In genomic region chr5:139461176-139461575, GRCh38 we compare ENCODE assay signal across 17 cellular contexts. TPM values are rescaled to one million over a fixed set of nuclear protein-coding genes. Genes with fewer than 3 reads are reported as not detected.
DNase-seq lines count a peak whose midpoint lies in the region; ATAC-seq, FAIRE-seq and TF ChIP-seq lines count a peak whose summit lies in the region.
"Had no signal": no experiment of that assay in that cellular context is flagged by ENCODE, and none has a peak within 500 bp of the region (broad histone marks: within the 10 kb centered on the region; RNA-seq: fewer than 3 reads in every experiment).

No MANE protein-coding gene starts in this region.

- in situ Hi-C loops in gastrocnemius medialis (cut with MboI; ENCODE audit: low sequenced_read_pairs in 4 of 4), result no loop called here

- CTCF ChIA-PET in WTC11 (lab: Charles Lee), result interaction anchor here (1.5 kb wide), 1 partner anchor 41 kb away, joined by 4 read pairs; no protein-coding TSS in a partner anchor
- CTCF ChIA-PET in activated CD8-positive, alpha-beta T cell treated with anti-CD3 and anti-CD28 coated beads for 36 hours (lab: Charles Lee), result interaction anchor here (1.0 to 3.1 kb wide), 3 partner anchors 9 to 39 kb away, joined by 3 to 7 read pairs (median 4); partner anchors contain the start of gene DNAJC18

- POLR2A ChIA-PET in WTC11 (lab: Charles Lee), result no interaction called here
- POLR2A ChIA-PET in activated CD8-positive, alpha-beta T cell treated with anti-CD3 and anti-CD28 coated beads for 36 hours (lab: Charles Lee), result interaction anchor here (1.6 kb wide), 1 partner anchor 16 kb away, joined by 4 read pairs; no protein-coding TSS in a partner anchor

- H3K4me1 ChIP-seq in right atrium auricular region (no peaks in the 10 kb centered on the region), gastrocnemius medialis (no peaks in the 10 kb centered on the region)

- H3K27me3 Mint-ChIP-seq in WTC11 (ENCODE audit: low read depth), result no peaks in the 10 kb centered on the region
- H3K27me3 Mint-ChIP-seq in activated CD8-positive, alpha-beta T cell treated with anti-CD3 and anti-CD28 coated beads for 36 hours, result no peaks in the 10 kb centered on the region

- H3K36me3 ChIP-seq in right atrium auricular region, result no peaks in the 10 kb centered on the region
- H3K36me3 ChIP-seq in gastrocnemius medialis, result no peaks in the 10 kb centered on the region

- H3K27ac ChIP-seq in right atrium auricular region (peak overlapping the region; percentile 50 to 75), gastrocnemius medialis (peak overlapping the region in 3 of 4 donors; percentile 62 to 71 (median 70))

- H3K27me3 ChIP-seq in right atrium auricular region (no peaks in the 10 kb centered on the region), gastrocnemius medialis (no peaks in the 10 kb centered on the region)

- TF ChIP-seq CTCF in WTC11 (IDR thresholded peaks at IDR 0.05) (no peak), right atrium auricular region (IDR thresholded peaks at IDR 0.05) (no peak), gastrocnemius medialis (IDR thresholded peaks at IDR 0.05 in 4 of 5, conservative IDR thresholded peaks at IDR 0.05 in 1 of 5) (no peak)
- no peak for TF ChIP-seq CTCF in activated CD8-positive, alpha-beta T cell treated with anti-CD3 and anti-CD28 coated beads for 36 hours (IDR thresholded peaks at IDR 0.05)

- no peaks in the 10 kb centered on the region for H3K9me3 Mint-ChIP-seq in WTC11
- H3K9me3 Mint-ChIP-seq in activated CD8-positive, alpha-beta T cell treated with anti-CD3 and anti-CD28 coated beads for 36 hours, result no peaks in the 10 kb centered on the region
- H3K9me3 Mint-ChIP-seq: activated naive CD8-positive, alpha-beta T cell treated with anti-CD3 and anti-CD28 coated beads, Interleukin-2, amount 10 ng/mL, durations not matched to agents 7 days and 5 days had no signal

- H3K9me3 ChIP-seq in right atrium auricular region, result no peaks in the 10 kb centered on the region
- no peaks in the 10 kb centered on the region for H3K9me3 ChIP-seq in gastrocnemius medialis

- intact Hi-C loops in gastrocnemius medialis (cut with DNase I; ENCODE audit: low total_unique reads), result no loop called here
- intact Hi-C loops in activated CD8-positive, alpha-beta T cell treated with anti-CD3 and anti-CD28 coated beads for 36 hours (cut with micrococcal nuclease), result no loop called here

- peak overlapping the region; percentile 14 for H3K27ac Mint-ChIP-seq in WTC11
- no peak overlapping the region for H3K27ac Mint-ChIP-seq in activated CD8-positive, alpha-beta T cell treated with anti-CD3 and anti-CD28 coated beads for 36 hours

- DNase-seq in GM12892 (ENCODE audit: insufficient read length) (no peak), WTC11 (ENCODE audit: low spot score) (no peak), right atrium auricular region (ENCODE audit: low spot score) (no peak), gastrocnemius medialis (no peak)
- DNase-seq in activated CD8-positive, alpha-beta T cell treated with anti-CD3 and anti-CD28 coated beads for 36 hours, result no peak
- DNase-seq: activated naive CD8-positive, alpha-beta T cell treated with anti-CD3 and anti-CD28 coated beads, Interleukin-2, amount 10 ng/mL, durations not matched to agents 7 days and 5 days; activated T-cell treated with anti-CD3 and anti-CD28 coated beads for 4 hours; AML-193; NCI-H1417 treated with DMSO at 0.1 percent for 48 hours; NCI-H345; stimulated activated CD4-positive, alpha-beta T cell treated with anti-CD3 and anti-CD28 coated beads, Interleukin-15, amount 100 ng/mL, for 24 hours had no signal

- TF ChIP-seq POLR2A in GM12892 (IDR thresholded peaks at IDR 0.05; ENCODE audit: low read depth, low read length) (no peak), gastrocnemius medialis (IDR thresholded peaks at IDR 0.05) (no peak)

- peaks cover 41% of the 10 kb centered on the region for H3K4me1 Mint-ChIP-seq in WTC11
- H3K4me1 Mint-ChIP-seq in activated CD8-positive, alpha-beta T cell treated with anti-CD3 and anti-CD28 coated beads for 36 hours (ENCODE audit: low read depth), result peaks cover 34% of the 10 kb centered on the region

- peak; percentile 17 for FAIRE-seq in GM12892 (lab: Jason Lieb, UNC)

- ATAC-seq in WTC11 (no peak), gastrocnemius medialis (no peak), HG03025 (IDR thresholded peaks at IDR 0.05; ENCODE audit: low FRiP score, unreplicated experiment) (no peak), GM19328 (IDR thresholded peaks at IDR 0.05; ENCODE audit: unreplicated experiment) (no peak)
- ATAC-seq in activated CD8-positive, alpha-beta T cell treated with anti-CD3 and anti-CD28 coated beads for 36 hours, result no peak
- ATAC-seq: activated CD4-positive, CD25-positive, alpha-beta regulatory T cell treated with anti-CD3 and anti-CD28 coated beads, Interleukin-2, amount 50 U/mL, for 24 hours had no signal

- no peak overlapping the region for H3K4me3 Mint-ChIP-seq in WTC11
- H3K4me3 Mint-ChIP-seq in activated CD8-positive, alpha-beta T cell treated with anti-CD3 and anti-CD28 coated beads for 36 hours, result no peak overlapping the region
- H3K4me3 Mint-ChIP-seq: activated naive CD8-positive, alpha-beta T cell treated with anti-CD3 and anti-CD28 coated beads, Interleukin-2, amount 10 ng/mL, durations not matched to agents 7 days and 5 days had no signal

- no peaks in the 10 kb centered on the region for H3K36me3 Mint-ChIP-seq in WTC11
- H3K36me3 Mint-ChIP-seq in activated CD8-positive, alpha-beta T cell treated with anti-CD3 and anti-CD28 coated beads for 36 hours (ENCODE audit: low read depth), result no peaks in the 10 kb centered on the region
- H3K36me3 Mint-ChIP-seq: activated naive CD8-positive, alpha-beta T cell treated with anti-CD3 and anti-CD28 coated beads, Interleukin-2, amount 10 ng/mL, durations not matched to agents 7 days and 5 days had no signal

- peak overlapping the region; percentile 32 to 42 for H3K4me3 ChIP-seq in right atrium auricular region
- peak overlapping the region; percentile 7 to 47 (median 36) for H3K4me3 ChIP-seq in gastrocnemius medialis

TF ChIP-seq in WTC11, 78 proteins besides CTCF, POLR2A, EP300 and RAD21 (continues in another document):
- TF ChIP-seq ZNF532 (CRISPR knock-in tag; IDR thresholded peaks at IDR 0.05; ENCODE audit: borderline replicate concordance), result no peak
- TF ChIP-seq ZBTB21 (CRISPR knock-in tag; IDR thresholded peaks at IDR 0.05; ENCODE audit: borderline replicate concordance), result no peak

RNA-seq across cellular contexts. Expression of gene ECSCR, which starts 1.4 kb away (rescaled TPM):
- polyA plus RNA-seq in GM12892 (2012; ENCODE audit: missing spikeins), result not detected
- 1.8 to 2.7 TPM (median 2.3 TPM) in 3 replicates for total RNA-seq in WTC11 (2021)
- total RNA-seq in right atrium auricular region, result 10 to 100 TPM; 30.1 to 35.4 TPM
- total RNA-seq in gastrocnemius medialis, result 1 to 10 TPM; 5.4 to 8.9 (median 6.9) TPM
- under 1 TPM in 1 of 2 experiments, not detected in 1; 0.25 TPM for total RNA-seq in activated CD8-positive, alpha-beta T cell treated with anti-CD3 and anti-CD28 coated beads for 36 hours
- total RNA-seq: activated naive CD8-positive, alpha-beta T cell treated with anti-CD3 and anti-CD28 coated beads, Interleukin-2, amount 10 ng/mL, durations not matched to agents 7 days and 5 days; myocyte had no signal

RNA-seq across cellular contexts. Expression of gene SMIM33, which starts 9.6 kb away (rescaled TPM):
- not detected for polyA plus RNA-seq in GM12892 (2012; ENCODE audit: missing spikeins)
- total RNA-seq in WTC11 (2021) (not detected in 3 replicates), right atrium auricular region (not detected), gastrocnemius medialis (not detected)
- under 1 TPM in 1 of 2 experiments, not detected in 1; 0.16 TPM for total RNA-seq in activated CD8-positive, alpha-beta T cell treated with anti-CD3 and anti-CD28 coated beads for 36 hours
- total RNA-seq: LHCN-M2, myocyte, posterior vena cava had no signal

RNA-seq across cellular contexts. Expression of gene STING1, which starts 21.4 kb away (rescaled TPM):
- polyA plus RNA-seq in GM12892 (2012; ENCODE audit: missing spikeins), result 2.9 TPM
- 0.37 to 1.6 TPM (median 0.64 TPM) in 3 replicates for total RNA-seq in WTC11 (2021)
- 100 to 1,000 TPM in 1 of 2 donors, 10 to 100 TPM in 1; 80.0 to 123 TPM for total RNA-seq in right atrium auricular region
- 10 to 100 TPM; 10.1 to 12.5 (median 10.9) TPM for total RNA-seq in gastrocnemius medialis
- total RNA-seq in activated CD8-positive, alpha-beta T cell treated with anti-CD3 and anti-CD28 coated beads for 36 hours, result 10 to 100 TPM; 43.7 to 46.3 TPM

RNA-seq across cellular contexts. Expression of gene DNAJC18, which starts 21.9 kb away (rescaled TPM):
- polyA plus RNA-seq in GM12892 (2012; ENCODE audit: missing spikeins), result 14.0 TPM
- total RNA-seq in WTC11 (2021), result 23.7 to 29.1 TPM (median 28.9 TPM) in 3 replicates
- total RNA-seq in right atrium auricular region, result 1 to 10 TPM; 5.9 to 8.5 TPM
- total RNA-seq in gastrocnemius medialis, result 10 to 100 TPM in 3 of 4 donors, 1 to 10 TPM in 1; 5.1 to 21.7 (median 13.3) TPM
- total RNA-seq in activated CD8-positive, alpha-beta T cell treated with anti-CD3 and anti-CD28 coated beads for 36 hours, result 10 to 100 TPM; 24.9 to 27.5 TPM

RNA-seq across cellular contexts. Expression of gene SPATA24, which starts 57.3 kb away (rescaled TPM):
- polyA plus RNA-seq in GM12892 (2012; ENCODE audit: missing spikeins), result 11.5 TPM
- total RNA-seq in WTC11 (2021) (12.9 to 13.9 TPM (median 13.2 TPM) in 3 replicates), right atrium auricular region (10 to 100 TPM in 1 of 2 donors, 1 to 10 TPM in 1; 9.5 to 29.7 TPM), gastrocnemius medialis (10 to 100 TPM in 3 of 4 donors, 1 to 10 TPM in 1; 6.8 to 24.1 (median 12.5) TPM)
- 1 to 10 TPM; 4.3 to 4.4 TPM for total RNA-seq in activated CD8-positive, alpha-beta T cell treated with anti-CD3 and anti-CD28 coated beads for 36 hours
